ENCODE assay signal across 19 cellular contexts in the genomic region with DNA sequence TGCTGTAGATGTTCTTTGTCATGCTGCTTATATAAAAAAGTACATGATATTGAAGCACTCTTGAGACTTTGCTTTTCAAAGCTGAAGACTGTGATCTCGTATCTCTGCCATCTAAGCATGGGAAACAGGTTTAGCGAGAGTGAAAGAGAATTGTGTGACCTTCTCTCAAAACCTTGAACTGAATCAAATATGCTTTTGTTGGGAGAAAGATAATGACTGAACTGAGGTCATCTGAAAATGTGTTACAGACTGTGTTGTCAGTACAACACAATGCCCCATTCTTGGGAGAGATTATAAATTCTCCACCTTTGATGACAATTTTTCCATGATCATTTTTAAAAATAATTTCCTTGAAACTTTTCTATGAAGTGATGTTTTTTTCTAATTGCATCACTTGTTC.
"Had no signal": no experiment of that assay in that cellular context is flagged by ENCODE, and none has a peak within 500 bp of the region (broad histone marks: within the 10 kb centered on the region; RNA-seq: fewer than 3 reads in every experiment).

No MANE protein-coding gene starts in this region.

- H3K27me3 ChIP-seq: colonic mucosa, heart left ventricle, neural progenitor cell, ovary, right lobe of liver, stomach, transverse colon had no signal

- H3K9me3 ChIP-seq: heart left ventricle, ovary, psoas muscle, right lobe of liver, stomach, thoracic aorta, transverse colon had no signal

- H3K27ac ChIP-seq: colonic mucosa, heart left ventricle, neural progenitor cell, ovary, psoas muscle, right lobe of liver, stomach, thoracic aorta, transverse colon had no signal

- H3K4me1 ChIP-seq: colonic mucosa, heart left ventricle, neural progenitor cell, psoas muscle, right lobe of liver, transverse colon had no signal

- H3K4me2 ChIP-seq: neural progenitor cell had no signal

- H3K9ac ChIP-seq: neural progenitor cell had no signal

- DNase-seq: colonic mucosa; effector CD4-positive, alpha-beta T cell; foreskin melanocyte; heart left ventricle; islet precursor cell; mammary epithelial cell; nucleus accumbens; ovary; psoas muscle; retina; right lobe of liver; stimulated activated naive CD4-positive, alpha-beta T cell; stomach; substantia nigra; transverse colon had no signal

- H3K36me3 ChIP-seq: colonic mucosa, heart left ventricle, neural progenitor cell, ovary, right lobe of liver, stomach, thoracic aorta, transverse colon had no signal

- H3K4me3 ChIP-seq: colonic mucosa, heart left ventricle, neural progenitor cell, ovary, psoas muscle, right lobe of liver, stomach, thoracic aorta, transverse colon had no signal

- ATAC-seq: heart left ventricle; left lobe of liver; natural killer cell treated with Interleukin-12 subunit alpha and Interleukin-12 subunit beta and Interleukin-15 and Interleukin-18, amount 100 ng/mL, for 72 hours; psoas muscle; right lobe of liver had no signal

- H2AFZ ChIP-seq: neural progenitor cell had no signal
